Comparison of ENCODE assay signal across 8 cellular contexts in the genomic region with DNA sequence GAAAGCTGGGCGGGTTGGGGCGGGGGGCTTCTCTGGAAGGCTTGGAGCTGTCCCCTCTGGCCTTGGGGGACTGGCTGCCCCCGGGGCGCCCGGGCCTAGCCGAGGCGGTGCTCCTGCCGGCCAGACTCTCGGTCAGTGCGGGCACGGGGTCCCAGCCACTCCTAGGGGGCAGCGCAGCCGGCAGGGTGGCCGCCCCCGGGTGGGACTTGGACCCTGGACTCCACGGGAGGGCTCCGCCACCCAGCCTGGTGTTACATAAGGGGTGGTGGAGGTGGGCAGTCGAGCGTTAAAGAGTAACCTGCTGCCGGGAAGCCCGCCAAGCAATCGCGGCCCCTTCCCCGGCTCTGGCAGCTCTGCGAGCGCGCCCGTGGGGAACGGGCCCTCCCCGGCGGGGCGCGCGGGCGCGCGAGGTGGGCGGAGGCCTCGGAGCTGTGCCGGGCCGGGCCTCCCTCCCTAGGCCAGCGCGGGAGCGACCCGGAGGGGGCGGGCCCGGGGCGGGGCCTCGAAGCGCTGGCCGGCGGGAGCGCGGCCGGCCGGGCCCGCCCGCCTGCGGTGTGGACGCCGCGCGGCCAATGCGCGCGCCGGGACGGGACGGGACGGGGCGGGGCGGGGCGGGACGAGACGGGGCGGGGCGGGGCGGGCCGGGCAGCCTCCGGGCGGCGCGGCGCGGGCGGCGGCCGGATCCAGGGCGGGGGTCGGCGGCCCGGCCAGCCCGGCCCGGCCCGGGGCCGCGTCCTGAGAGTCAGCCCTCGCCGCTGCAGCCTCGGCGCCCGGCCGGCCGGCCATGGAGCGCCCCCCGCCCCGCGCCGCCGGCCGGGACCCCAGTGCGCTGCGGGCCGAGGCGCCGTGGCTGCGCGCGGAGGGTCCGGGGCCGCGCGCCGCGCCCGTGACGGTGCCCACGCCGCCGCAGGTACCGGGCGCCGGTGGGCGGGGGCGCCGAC. TPM values are rescaled to one million over a fixed set of nuclear protein-coding genes. Genes with fewer than 3 reads are reported as not detected.
A peak's percentile ranks its signal among the peaks of the same experiment; 100 is the strongest.
DNase-seq lines count a peak whose midpoint lies in the region; ATAC-seq and TF ChIP-seq lines count a peak whose summit lies in the region.

A gene with protein sequence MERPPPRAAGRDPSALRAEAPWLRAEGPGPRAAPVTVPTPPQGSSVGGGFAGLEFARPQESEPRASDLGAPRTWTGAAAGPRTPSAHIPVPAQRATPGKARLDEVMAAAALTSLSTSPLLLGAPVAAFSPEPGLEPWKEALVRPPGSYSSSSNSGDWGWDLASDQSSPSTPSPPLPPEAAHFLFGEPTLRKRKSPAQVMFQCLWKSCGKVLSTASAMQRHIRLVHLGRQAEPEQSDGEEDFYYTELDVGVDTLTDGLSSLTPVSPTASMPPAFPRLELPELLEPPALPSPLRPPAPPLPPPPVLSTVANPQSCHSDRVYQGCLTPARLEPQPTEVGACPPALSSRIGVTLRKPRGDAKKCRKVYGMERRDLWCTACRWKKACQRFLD (plus strand): TSS at position 648 of the 941 bp plus-strand sequence. CDS start 137 bp downstream, at position 785.

- H3K4me1 Mint-ChIP-seq in Calu3 (ENCODE audit: low read depth, unreplicated experiment): no peaks in the 10 kb centered on the region
- H3K4me1 Mint-ChIP-seq in osteocyte (ENCODE audit: unreplicated experiment): no peaks in the 10 kb centered on the region

- no peaks in the 10 kb centered on the region for H3K79me2 ChIP-seq in Karpas-422 (ENCODE audit: low read length)

- H3K4me2 ChIP-seq in Karpas-422 (ENCODE audit: low read depth, low read length, poor library complexity, severe bottlenecking): peak within 1 kb of the TSS; percentile 77

- H3K27ac Mint-ChIP-seq in Calu3 (ENCODE audit: unreplicated experiment): peak within 1 kb of the TSS; percentile 64
- H3K27ac Mint-ChIP-seq in osteocyte (ENCODE audit: unreplicated experiment): peak within 1 kb of the TSS; percentile 59

- H3K4me1 ChIP-seq in Karpas-422 (ENCODE audit: low read length): peaks cover 26% of the 10 kb centered on the region

- H3K27ac ChIP-seq in Karpas-422 (ENCODE audit: low read length): no peak within 1 kb of the TSS

- DNase-seq in Calu3 (peak; percentile 90), Karpas-422 (peak; percentile 89), SKM-1 treated with dmso at 0.1 percent for 144 hours (lab: John Stamatoyannopoulos, UW; ENCODE audit: unreplicated experiment) (peak; percentile 45), amygdala (lab: John Stamatoyannopoulos, UW) (peak in 39 of 56 donors; percentile 18 to 86 (median 56)), cardiac septum (ENCODE audit: low spot score) (peak; percentile 89), osteocyte (ENCODE audit: extremely low spot score, unreplicated experiment) (peak; percentile 90), DMS114 treated with DMSO at 0.1 percent for 48 hours (lab: John Stamatoyannopoulos, UW; ENCODE audit: unreplicated experiment) (no peak)

- CTCF ChIA-PET in Calu3 (lab: Charles Lee): no interaction called here

- no peaks in the 10 kb centered on the region for H3K27me3 Mint-ChIP-seq in Calu3 (ENCODE audit: unreplicated experiment)
- no peaks in the 10 kb centered on the region for H3K27me3 Mint-ChIP-seq in osteocyte (ENCODE audit: unreplicated experiment)

- no peaks in the 10 kb centered on the region; the same call in 1 of the 2 replicates for H3K36me3 ChIP-seq in Karpas-422 (ENCODE audit: insufficient read depth, low read length)

- H3K4me3 Mint-ChIP-seq in Calu3 (ENCODE audit: low read depth, unreplicated experiment) (peak within 1 kb of the TSS; percentile 72), osteocyte (ENCODE audit: unreplicated experiment) (peak within 1 kb of the TSS; percentile 74)

- H3K9me3 Mint-ChIP-seq in Calu3 (ENCODE audit: low read depth, unreplicated experiment) (no peaks in the 10 kb centered on the region), osteocyte (ENCODE audit: unreplicated experiment) (no peaks in the 10 kb centered on the region)

- no peak within 1 kb of the TSS for H2AFZ ChIP-seq in Karpas-422 (ENCODE audit: low read length)

- H4K20me1 ChIP-seq in Karpas-422 (ENCODE audit: insufficient read depth, low read depth, low read length): peaks cover 18% of the 10 kb centered on the region

- no peaks in the 10 kb centered on the region for H3K27me3 ChIP-seq in Karpas-422 (ENCODE audit: low read length)

- H3K9ac ChIP-seq in Karpas-422 (ENCODE audit: low read length): peak within 1 kb of the TSS; percentile 70

- no peaks in the 10 kb centered on the region for H3K9me2 ChIP-seq in Karpas-422 (replicated peaks; ENCODE audit: insufficient read depth, low read length)

- BruUV-seq in Calu3 (replicated peaks; lab: Mats Ljungman, UMichigan): no TSS peak

- intact Hi-C loops in Calu3 (cut with micrococcal nuclease; ENCODE audit: unreplicated experiment) (no loop called here), cardiac septum (cut with DNase I) (loop anchor here (5.0 kb wide), 2 partner anchors 42 to 112 kb away; a partner anchor contains a TSS)

- ATAC-seq in GM21423 (IDR thresholded peaks at IDR 0.05; ENCODE audit: unreplicated experiment): peak; percentile 48

- TF ChIP-seq CTCF in Calu3 (IDR thresholded peaks at IDR 0.05; ENCODE audit: unreplicated experiment) (no peak), osteocyte (IDR thresholded peaks at IDR 0.05) (no peak)

- H3K9me3 ChIP-seq in Karpas-422 (ENCODE audit: low read length): no peaks in the 10 kb centered on the region

- H3K4me3 ChIP-seq in Karpas-422 (ENCODE audit: low read length): peak within 1 kb of the TSS; percentile 65

- peaks cover 65% of the 10 kb centered on the region for H3K36me3 Mint-ChIP-seq in Calu3 (ENCODE audit: insufficient read depth, unreplicated experiment)
- H3K36me3 Mint-ChIP-seq in osteocyte (ENCODE audit: unreplicated experiment): peaks cover 5% of the 10 kb centered on the region

RNA-seq across cellular contexts. Expression of the gene that starts here (rescaled TPM):
- total RNA-seq in Calu3 (2022) (163 and 169 TPM in 2 replicates), cardiac septum (67.8 TPM), osteocyte (74.8 and 80.7 TPM in 2 replicates)
- total RNA-seq in Karpas-422 (2014; rRNA removed; shearing (Covaris generic); ENCODE audit: low replicate concordance): 18.6 and 37.9 TPM in 2 replicates
